In genomic region chr12:94761559-94761958, GRCh38 we compare ENCODE assay signal across 13 cellular contexts.
A peak's percentile ranks its signal among the peaks of the same experiment; 100 is the strongest.
DNase-seq lines count a peak whose midpoint lies in the region; ATAC-seq and TF ChIP-seq lines count a peak whose summit lies in the region.
"Had no signal": no experiment of that assay in that cellular context is flagged by ENCODE, and none has a peak within 500 bp of the region (broad histone marks: within the 10 kb centered on the region; RNA-seq: fewer than 3 reads in every experiment).

No MANE protein-coding gene starts in this region.

- no peaks in the 10 kb centered on the region for H4K20me1 ChIP-seq in IMR-90 (ENCODE audit: insufficient read depth, low read length)

- TF ChIP-seq POLR2A in IMR-90 (IDR thresholded peaks at IDR 0.05; ENCODE audit: low read depth, low read length), result no peak

- TF ChIP-seq CTCF in Calu3 (IDR thresholded peaks at IDR 0.05; ENCODE audit: unreplicated experiment), result no peak
- TF ChIP-seq CTCF in IMR-90 (conservative IDR thresholded peaks at IDR 0.05; ENCODE audit: low read depth, low read length), result no peak
- no peak for TF ChIP-seq CTCF in brain microvascular endothelial cell (IDR thresholded peaks at IDR 0.05; ENCODE audit: low read depth, low read length, missing control alignments)
- no peak for TF ChIP-seq CTCF in mucosa of descending colon (IDR thresholded peaks at IDR 0.05)

- H3K36me3 ChIP-seq in IMR-90 (ENCODE audit: control insufficient read depth, insufficient read depth, low read length), result no peaks in the 10 kb centered on the region
- no peaks in the 10 kb centered on the region for H3K36me3 ChIP-seq in brain microvascular endothelial cell (replicated peaks)
- H3K36me3 ChIP-seq in mucosa of descending colon (ENCODE audit: low read depth), result no peaks in the 10 kb centered on the region

- H3K4me3 ChIP-seq in IMR-90 (ENCODE audit: insufficient read depth, low read depth, low read length) (no peak overlapping the region), brain microvascular endothelial cell (ENCODE audit: low read depth, low read length) (no peak overlapping the region), mucosa of descending colon (no peak overlapping the region)
- H3K4me3 ChIP-seq: testis had no signal

- no peak overlapping the region for H2BK5ac ChIP-seq in IMR-90 (ENCODE audit: low read depth, low read length, poor library complexity, severe bottlenecking)

- no peak overlapping the region for H4K5ac ChIP-seq in IMR-90 (ENCODE audit: low read depth, low read length)

- peak; percentile 82 for ATAC-seq in IMR-90 (ENCODE audit: low read depth)
- ATAC-seq in mucosa of descending colon, result peak; percentile 87
- no peak for ATAC-seq in GM18907 (IDR thresholded peaks at IDR 0.05; ENCODE audit: unreplicated experiment)
- no peak for ATAC-seq in HG02938 (IDR thresholded peaks at IDR 0.05; ENCODE audit: unreplicated experiment)

- no peak overlapping the region for H3K56ac ChIP-seq in IMR-90 (ENCODE audit: extremely low read depth, insufficient read depth, low read length)

- WGBS in IMR-90 (ENCODE audit: extremely low coverage in 2 of 2, insufficient read length in 1 of 2), 2 experiments, result no CpG with 5 or more reads among the region's 3 CpGs

- H2BK120ac ChIP-seq in IMR-90 (ENCODE audit: low read depth, low read length), result no peak overlapping the region

- intact Hi-C loops in Calu3 (cut with micrococcal nuclease; ENCODE audit: unreplicated experiment), result loop anchor here (5.0 to 10.0 kb wide), 4 partner anchors 113 to 617 kb away; partner anchors contain the start of gene PLXNC1
- intact Hi-C loops in IMR-90 (cut with micrococcal nuclease), result loop anchor here (5.0 to 10.0 kb wide), 3 partner anchors 159 to 617 kb away; partner anchors contain the start of gene PLXNC1
- intact Hi-C loops in mucosa of descending colon (cut with DNase I, micrococcal nuclease), result loop anchor here in 1 of 2 donors (10.0 kb wide), 1 partner anchor 217 kb away; no protein-coding TSS in a partner anchor

- H3K27ac Mint-ChIP-seq in Calu3 (ENCODE audit: unreplicated experiment), result peak overlapping the region; percentile 21

- H3K9me3 ChIP-seq in IMR-90 (ENCODE audit: control insufficient read depth, insufficient read depth, low read length), result no peaks in the 10 kb centered on the region
- no peaks in the 10 kb centered on the region for H3K9me3 ChIP-seq in mucosa of descending colon
- H3K9me3 ChIP-seq: testis had no signal

- no peak overlapping the region for H4K8ac ChIP-seq in IMR-90 (ENCODE audit: low read depth in 2 of 2, low read length in 2 of 2)

- H2BK20ac ChIP-seq in IMR-90 (ENCODE audit: low read depth, low read length), result no peak overlapping the region

- no peak overlapping the region for H3K18ac ChIP-seq in IMR-90 (ENCODE audit: low read depth, low read length)

- H2AK5ac ChIP-seq in IMR-90 (ENCODE audit: low read depth, low read length), result no peak overlapping the region

- no peaks in the 10 kb centered on the region for H3K9me1 ChIP-seq in IMR-90 (ENCODE audit: insufficient read depth, low read length)

- in situ Hi-C loops in IMR-90 (cut with MboI; ENCODE audit: low sequenced_read_pairs), result loop anchor here (25.0 kb wide), 1 partner anchor 624 kb away; the partner anchor contains the start of gene PLXNC1
- in situ Hi-C loops in brain microvascular endothelial cell (cut with HindIII; ENCODE audit: low pct_ligation_motif_present, low sequenced_read_pairs), result no loop called here

- BruUV-seq in Calu3 (replicated peaks; lab: Mats Ljungman, UMichigan) (no TSS peak), IMR-90 (replicated peaks; lab: Mats Ljungman, UMichigan) (no TSS peak)

- H3K36me3 Mint-ChIP-seq in Calu3 (ENCODE audit: insufficient read depth, unreplicated experiment), result peaks cover 10% of the 10 kb centered on the region

- H3K79me1 ChIP-seq in IMR-90 (ENCODE audit: low read depth in 1 of 2, low read length in 2 of 2), result no peaks in the 10 kb centered on the region

- TF ChIP-seq RAD21 in IMR-90 (IDR thresholded peaks at IDR 0.05; ENCODE audit: low read length), result no peak

- DNase-seq in Calu3, result peak; percentile 47
- DNase-seq in IMR-90, result peak; percentile 88
- peak; percentile 97 for DNase-seq in brain microvascular endothelial cell
- no peak for DNase-seq in mucosa of descending colon
- DNase-seq in NCI-H82 (lab: John Stamatoyannopoulos, UW), result no peak
- DNase-seq in NOMO-1 treated with DMSO at 0.1 percent for 48 hours (lab: John Stamatoyannopoulos, UW; ENCODE audit: unreplicated experiment), result no peak
- DNase-seq: activated CD8-positive, alpha-beta memory T cell treated with anti-CD3 and anti-CD28 coated beads, Interleukin-2, amount 50 U/mL, for 4 hours; effector memory CD4-positive, alpha-beta T cell; NCI-H187 treated with DMSO at 0.1 percent for 48 hours; testis had no signal

- POLR2A ChIA-PET in IMR-90 (lab: Charles Lee; ENCODE audit: unreplicated experiment), result no interaction called here

- H3K4me3 Mint-ChIP-seq in Calu3 (ENCODE audit: low read depth, unreplicated experiment), result no peak overlapping the region
- H3K4me3 Mint-ChIP-seq: memory B cell had no signal

- H2AK9ac ChIP-seq in IMR-90 (replicated peaks; ENCODE audit: low read depth, low read length, poor library complexity), result no peak overlapping the region

- no peak overlapping the region for H2AFZ ChIP-seq in IMR-90 (replicated peaks; ENCODE audit: low read length, poor library complexity)

- peaks cover 5% of the 10 kb centered on the region for H3K27me3 ChIP-seq in IMR-90 (ENCODE audit: control insufficient read depth, insufficient read depth, low read length)
- no peaks in the 10 kb centered on the region for H3K27me3 ChIP-seq in brain microvascular endothelial cell (replicated peaks)
- H3K27me3 ChIP-seq: testis had no signal

- H3K23ac ChIP-seq in IMR-90 (ENCODE audit: low read depth, low read length), result no peak overlapping the region

- H2BK15ac ChIP-seq in IMR-90 (ENCODE audit: low read depth, low read length), result no peak overlapping the region

- H3K4me1 Mint-ChIP-seq in Calu3 (ENCODE audit: low read depth, unreplicated experiment), result peaks cover 22% of the 10 kb centered on the region

- no peaks in the 10 kb centered on the region for H3K9me3 Mint-ChIP-seq in Calu3 (ENCODE audit: low read depth, unreplicated experiment)
- H3K9me3 Mint-ChIP-seq: memory B cell had no signal

- no peak overlapping the region for H3K4me2 ChIP-seq in IMR-90 (ENCODE audit: low read depth, low read length)

- H3K4ac ChIP-seq in IMR-90 (ENCODE audit: low read depth, low read length), result no peak overlapping the region

- no peak overlapping the region for H4K91ac ChIP-seq in IMR-90 (ENCODE audit: insufficient read depth, low read depth, low read length)

- no peak overlapping the region for H3K9ac ChIP-seq in IMR-90 (ENCODE audit: low read depth, low read length)

- CTCF ChIA-PET in Calu3 (lab: Charles Lee), result interaction anchor here (0.6 to 1.5 kb wide), 4 partner anchors 17 to 213 kb away, joined by 3 to 8 read pairs (median 4); no protein-coding TSS in a partner anchor
- CTCF ChIA-PET in IMR-90 (lab: Yijun Ruan, JAX), result interaction anchor here (1.2 kb wide), 1 partner anchor 14 kb away, joined by 3 read pairs; no protein-coding TSS in a partner anchor

- dilution Hi-C loops in IMR-90 (cut with HindIII; ENCODE audit: low sequenced_read_pairs, unreplicated experiment), result no loop called here

- H3K4me1 ChIP-seq in IMR-90 (ENCODE audit: control insufficient read depth, insufficient read depth, low read length) (no peaks in the 10 kb centered on the region), mucosa of descending colon (ENCODE audit: low read depth) (peaks cover 6% of the 10 kb centered on the region)

- H3K27ac ChIP-seq in IMR-90 (ENCODE audit: insufficient read depth, low read length), result no peak overlapping the region
- peak overlapping the region; percentile 68 for H3K27ac ChIP-seq in brain microvascular endothelial cell
- H3K27ac ChIP-seq: testis had no signal

- no peaks in the 10 kb centered on the region for H3K27me3 Mint-ChIP-seq in Calu3 (ENCODE audit: unreplicated experiment)
- H3K27me3 Mint-ChIP-seq: memory B cell had no signal

- no peak overlapping the region for H3K14ac ChIP-seq in IMR-90 (replicated peaks; ENCODE audit: low read depth, low read length)

TF ChIP-seq in IMR-90, 13 proteins besides CTCF, POLR2A, EP300 and RAD21:
- no peak for TF ChIP-seq NFE2L2 (IDR thresholded peaks at IDR 0.05; ENCODE audit: low read depth, low read length)
- peak; percentile 89 for TF ChIP-seq FOS (IDR thresholded peaks at IDR 0.05; ENCODE audit: low read depth, low read length)
- no peak for TF ChIP-seq RFX5 (IDR thresholded peaks at IDR 0.05; ENCODE audit: low read depth, low read length)
- TF ChIP-seq CEBPB (IDR thresholded peaks at IDR 0.05; ENCODE audit: low read depth, low read length), result peak; percentile 7; the same call in 1 of the 2 replicates

Comparison
In these comparisons a context has a peak if more than half of its experiments do, and no peak if none do; other contexts are left out.
1. DNase-seq: peak in Calu3 (single experiment), IMR-90 (single experiment) and brain microvascular endothelial cell (single experiment); none in mucosa of descending colon (0 of 3), NCI-H82 (single experiment) and NOMO-1 treated with DMSO at 0.1 percent for 48 hours (single experiment).
2. ATAC-seq: peak in IMR-90 (single experiment) and mucosa of descending colon (single experiment); none in GM18907 (single experiment) and HG02938 (single experiment).